In the genomic region with DNA sequence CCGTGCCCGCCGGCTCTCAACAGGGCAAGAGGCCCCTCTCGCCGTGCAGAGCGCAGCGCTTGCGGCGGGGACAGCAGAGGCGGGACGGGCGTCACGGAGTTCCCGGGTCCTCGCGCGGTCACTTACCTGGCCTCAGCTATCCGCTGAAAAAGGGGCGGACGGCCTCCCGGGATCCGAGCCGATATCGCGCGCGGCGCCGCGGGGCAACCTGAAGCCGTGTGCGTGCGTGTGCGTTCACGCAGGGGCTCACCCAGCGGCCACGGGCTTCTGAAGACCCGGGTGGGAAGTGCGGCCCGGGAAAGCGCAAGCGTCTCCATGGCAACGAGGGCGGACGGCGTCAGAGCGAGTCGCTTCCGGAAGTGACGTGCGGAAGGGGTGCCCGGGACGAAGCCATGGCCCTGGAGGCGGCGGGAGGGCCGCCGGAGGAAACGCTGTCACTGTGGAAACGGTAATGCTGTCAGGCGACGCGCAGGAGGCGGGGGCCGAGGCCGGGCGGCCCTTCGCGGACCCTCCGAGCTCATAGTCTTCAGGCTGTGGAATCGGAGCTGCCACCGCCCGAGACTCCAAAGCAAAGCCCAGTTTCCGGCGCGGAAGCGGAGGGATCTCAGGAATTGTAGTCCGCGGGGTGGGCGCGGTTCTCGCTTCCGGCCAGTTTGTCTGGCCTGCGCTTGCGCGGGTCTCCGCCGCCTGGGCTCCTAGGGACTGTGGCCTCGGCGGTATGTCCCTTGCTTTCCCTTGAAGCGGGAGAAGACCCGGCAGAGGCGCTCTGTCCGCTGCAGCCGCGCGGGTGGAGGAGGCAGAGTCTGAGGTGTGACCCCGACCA, we compare ENCODE assay signal across 8 cellular contexts. TPM values are rescaled to one million over a fixed set of nuclear protein-coding genes. Genes with fewer than 3 reads are reported as not detected.
A peak's percentile ranks its signal among the peaks of the same experiment; 100 is the strongest.
DNase-seq lines count a peak whose midpoint lies in the region; ATAC-seq, FAIRE-seq and TF ChIP-seq lines count a peak whose summit lies in the region.

TSS of gene ENDOV (plus strand) at position 365 of the 823 bp plus-strand sequence. CDS start at position 393, 28 bp downstream.

- H3K27ac ChIP-seq in cardiac muscle cell (peak within 1 kb of the TSS; percentile 96), pancreas (peak within 1 kb of the TSS; percentile 81 to 99 (median 96)), thyroid gland (peak within 1 kb of the TSS; percentile 95 to 99 (median 98))

- DNase-seq in GM12891 (ENCODE audit: insufficient read length, low spot score) = peak; percentile 100
- DNase-seq in NCI-H146 (lab: John Stamatoyannopoulos, UW) = peak; percentile 90
- DNase-seq in T follicular helper cell (ENCODE audit: low read depth) = peak; percentile 94
- DNase-seq in activated naive CD8-positive, alpha-beta T cell treated with anti-CD3 and anti-CD28 coated beads, Interleukin-2, amount 50 U/mL, for 24 hours = peak; percentile 95
- peak; percentile 95 to 96 for DNase-seq in cardiac muscle cell (ENCODE audit: low read depth in 1 of 2, low spot score in 1 of 2)
- peak; percentile 92 to 98 (median 94) for DNase-seq in pancreas
- DNase-seq in thyroid gland = peak; percentile 94 to 96

- peak within 1 kb of the TSS; percentile 62 for H3K4me3 ChIP-seq in cardiac muscle cell
- peak within 1 kb of the TSS; percentile 65 to 98 (median 88) for H3K4me3 ChIP-seq in pancreas
- H3K4me3 ChIP-seq in thyroid gland (replicated peaks in 1 of 3) = peak within 1 kb of the TSS; percentile 49 to 94 (median 94)

- peak within 1 kb of the TSS; percentile 70 for H3K27ac Mint-ChIP-seq in activated naive CD8-positive, alpha-beta T cell treated with anti-CD3 and anti-CD28 coated beads, Interleukin-2, amount 50 U/mL, for 24 hours

- ATAC-seq in HG02852 (IDR thresholded peaks at IDR 0.05; ENCODE audit: unreplicated experiment) (peak; percentile 77), pancreas (peak; percentile 93 to 98 (median 96))
- peak; percentile 93 for ATAC-seq in activated naive CD8-positive, alpha-beta T cell treated with anti-CD3 and anti-CD28 coated beads, Interleukin-2, amount 50 U/mL, for 24 hours

- H3K4me3 Mint-ChIP-seq in activated naive CD8-positive, alpha-beta T cell treated with anti-CD3 and anti-CD28 coated beads, Interleukin-2, amount 50 U/mL, for 24 hours = peak within 1 kb of the TSS; percentile 83

- TF ChIP-seq CTCF in cardiac muscle cell (IDR thresholded peaks at IDR 0.05; ENCODE audit: low read depth, low read length) (no peak), pancreas (IDR thresholded peaks at IDR 0.05) (no peak), thyroid gland (IDR thresholded peaks at IDR 0.05) (no peak)

- no peaks in the 10 kb centered on the region for H3K9me3 Mint-ChIP-seq in activated naive CD8-positive, alpha-beta T cell treated with anti-CD3 and anti-CD28 coated beads, Interleukin-2, amount 50 U/mL, for 24 hours

- peaks cover 13% of the 10 kb centered on the region for H3K27me3 Mint-ChIP-seq in activated naive CD8-positive, alpha-beta T cell treated with anti-CD3 and anti-CD28 coated beads, Interleukin-2, amount 50 U/mL, for 24 hours

- TF ChIP-seq POLR2A in GM12891 (IDR thresholded peaks at IDR 0.05; ENCODE audit: low read depth, low read length) (peak; percentile 80), thyroid gland (IDR thresholded peaks at IDR 0.05) (peak in 1 of 2 donors; percentile 65)

- intact Hi-C loops in pancreas (cut with DNase I) (no loop called here), thyroid gland (cut with DNase I) (no loop called here)

- H3K4me1 Mint-ChIP-seq in activated naive CD8-positive, alpha-beta T cell treated with anti-CD3 and anti-CD28 coated beads, Interleukin-2, amount 50 U/mL, for 24 hours = peaks cover 21% of the 10 kb centered on the region

- peaks cover 31% of the 10 kb centered on the region for H3K27me3 ChIP-seq in cardiac muscle cell
- H3K27me3 ChIP-seq in pancreas = no peaks in the 10 kb centered on the region
- H3K27me3 ChIP-seq in thyroid gland = no peaks in the 10 kb centered on the region

- H3K9me3 ChIP-seq in cardiac muscle cell (ENCODE audit: low read depth) (no peaks in the 10 kb centered on the region), pancreas (no peaks in the 10 kb centered on the region), thyroid gland (no peaks in the 10 kb centered on the region)

- H3K4me1 ChIP-seq in cardiac muscle cell (ENCODE audit: low read depth) = peaks cover 2% of the 10 kb centered on the region
- H3K4me1 ChIP-seq in pancreas = peaks cover 6 to 12% (median 9%) of the 10 kb centered on the region in 3 donors
- H3K4me1 ChIP-seq in thyroid gland = peaks cover 16 to 23% of the 10 kb centered on the region in 2 donors

- H3K36me3 Mint-ChIP-seq in activated naive CD8-positive, alpha-beta T cell treated with anti-CD3 and anti-CD28 coated beads, Interleukin-2, amount 50 U/mL, for 24 hours (ENCODE audit: low read depth) = peaks cover 9% of the 10 kb centered on the region

- 0% methylated on average over 94 to 97 of the region's 97 CpGs for WGBS in pancreas, 2 donors
- 0 to 1% methylated on average over 4 to 47 of the region's 97 CpGs for WGBS in thyroid gland, 2 donors

- H3K36me3 ChIP-seq in cardiac muscle cell (no peaks in the 10 kb centered on the region), pancreas (no peaks in the 10 kb centered on the region), thyroid gland (no peaks in the 10 kb centered on the region)

- FAIRE-seq in GM12891 (lab: Jason Lieb, UNC) (peak; percentile 97), pancreas (lab: Jason Lieb, UNC) (no peak)

TF ChIP-seq in GM12891, 5 proteins besides CTCF, POLR2A, EP300 and RAD21:
- peak; percentile 71; the same call in 1 of the 2 replicates for TF ChIP-seq POU2F2 (IDR thresholded peaks at IDR 0.05; ENCODE audit: low read depth, low read length)
- no peak for TF ChIP-seq PAX5 (IDR thresholded peaks at IDR 0.05; ENCODE audit: insufficient read depth, low read length, severe bottlenecking)
- TF ChIP-seq SPI1 (IDR thresholded peaks at IDR 0.05; ENCODE audit: low read depth, low read length) = peak; percentile 57; the same call in 1 of the 2 replicates
- TF ChIP-seq TAF1 (IDR thresholded peaks at IDR 0.05; ENCODE audit: low read depth, low read length) = peak; percentile 60; the same call in 1 of the 2 replicates
- peak; percentile 76 for TF ChIP-seq POLR2AphosphoS5 (IDR thresholded peaks at IDR 0.05; ENCODE audit: low read depth, low read length)
TF ChIP-seq in GM12891: peak in this region for 4.

RNA-seq across cellular contexts. Expression of gene ENDOV, which starts in this region (rescaled TPM):
- 9.1 TPM for polyA plus RNA-seq in GM12891 (2012; ENCODE audit: low read depth, missing spikeins)
- total RNA-seq in cardiac muscle cell (31.7 and 35.4 TPM in 2 replicates), pancreas (10 to 100 TPM in 4 of 6 donors, 1 to 10 TPM in 2; 8.7 to 15.9 (median 11.6) TPM), thyroid gland (10 to 100 TPM; 18.8 to 37.1 (median 21.2) TPM)
- polyA plus RNA-seq in cardiac muscle cell (38.0 and 46.9 TPM in 2 replicates), pancreas (10 to 100 TPM; 16.0 to 20.4 TPM)

Comparison
In these comparisons a context has a peak if more than half of its experiments do, and no peak if none do; other contexts are left out.
1. Peak in every context shown above with its lines: DNase-seq, ATAC-seq, H3K4me3 ChIP-seq and H3K27ac ChIP-seq.